1 cellular context compared by ENCODE assay signal in the genomic region with DNA sequence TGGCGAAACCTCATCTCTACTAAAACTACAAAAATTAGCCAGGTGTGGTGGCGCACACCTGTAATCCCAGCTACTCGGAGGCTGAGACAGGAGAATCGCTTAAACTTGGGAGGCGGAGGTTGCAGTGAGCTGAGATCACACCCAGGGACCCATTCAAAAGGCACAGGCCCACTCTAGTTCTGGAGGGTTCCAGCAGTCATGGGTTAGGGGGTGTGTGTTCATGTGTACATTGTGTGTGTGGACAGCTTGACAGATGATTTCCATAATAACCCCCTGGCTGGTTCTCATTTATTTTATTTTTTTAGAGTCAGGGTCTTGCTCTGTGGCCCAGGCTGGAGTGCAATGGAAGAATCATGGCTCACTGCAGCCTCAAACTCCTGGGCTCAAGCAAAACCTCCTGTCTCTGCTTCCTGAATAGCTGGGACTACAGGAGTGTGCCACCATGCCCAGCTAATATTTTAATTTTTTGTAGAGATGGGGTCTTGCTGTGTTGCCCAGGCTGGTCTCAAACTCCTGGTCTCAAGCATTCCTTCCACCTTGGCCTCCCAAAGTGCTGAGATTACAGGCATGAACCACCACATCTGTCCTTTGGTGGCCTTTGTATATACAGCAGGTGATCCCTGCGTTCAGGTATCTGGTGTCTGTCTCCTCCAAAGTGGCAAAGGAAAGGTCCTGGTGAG. TPM values are rescaled to one million over a fixed set of nuclear protein-coding genes. Genes with fewer than 3 reads are reported as not detected.
"Had no signal": no experiment of that assay in that cellular context is flagged by ENCODE, and none has a peak within 500 bp of the region (broad histone marks: within the 10 kb centered on the region; RNA-seq: fewer than 3 reads in every experiment).

No MANE protein-coding gene starts in this region.

RNA-seq across cellular contexts. Expression of a gene that starts 39.3 kb away (rescaled TPM):
- total RNA-seq: SJCRH30 had no signal
